ENCODE assay signal across 8 cellular contexts in the genomic region with DNA sequence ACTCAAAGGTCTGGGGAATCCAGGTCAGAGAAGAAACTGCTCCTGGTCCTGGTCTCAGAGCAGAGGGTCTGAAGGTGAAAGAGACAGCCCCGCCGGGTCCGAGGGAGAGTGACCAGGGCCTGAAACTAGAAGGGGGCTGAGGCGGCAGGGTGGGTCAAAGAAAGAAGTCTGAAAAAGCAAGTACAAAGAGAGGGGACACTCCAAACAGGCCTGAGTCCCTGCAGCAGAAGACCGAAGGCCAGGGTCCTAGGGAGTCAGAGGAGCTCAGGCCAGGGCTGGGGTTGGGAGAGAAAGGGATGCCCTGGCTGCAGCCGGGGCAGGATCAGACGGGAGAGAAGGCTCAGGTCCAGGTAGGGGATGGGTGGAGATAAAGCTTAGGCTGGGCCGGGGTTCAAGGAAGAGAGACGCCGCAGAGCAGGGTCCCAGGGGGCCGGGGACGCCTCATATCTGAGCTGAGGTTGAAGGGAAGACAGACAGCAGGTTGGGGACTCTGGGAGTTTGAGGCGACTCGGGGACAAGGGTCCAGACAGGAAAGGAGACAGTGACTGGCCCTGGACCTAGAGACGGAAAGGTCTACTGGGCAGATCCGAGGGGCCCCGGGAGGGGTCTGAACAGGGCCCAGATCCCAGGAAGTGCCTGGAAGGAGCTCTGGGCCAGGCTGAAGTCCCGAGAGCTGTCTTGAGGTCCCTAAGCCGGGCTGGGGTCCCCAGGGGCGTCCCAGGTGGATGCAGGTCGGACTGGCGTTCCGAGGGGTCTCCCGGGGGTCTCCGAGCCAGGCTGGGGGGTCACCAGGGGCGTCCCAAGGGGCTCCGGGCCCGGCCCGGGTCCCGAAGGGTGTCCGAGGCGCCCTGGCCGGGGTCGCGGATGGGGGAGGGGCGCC. TPM values are rescaled to one million over a fixed set of nuclear protein-coding genes. Genes with fewer than 3 reads are reported as not detected.
A peak's percentile ranks its signal among the peaks of the same experiment; 100 is the strongest.
DNase-seq lines count a peak whose midpoint lies in the region; ATAC-seq, FAIRE-seq and TF ChIP-seq lines count a peak whose summit lies in the region.

No MANE protein-coding gene starts in this region.

- H3K27me3 ChIP-seq in heart right ventricle: no peaks in the 10 kb centered on the region
- no peaks in the 10 kb centered on the region for H3K27me3 ChIP-seq in right cardiac atrium (ENCODE audit: control insufficient read depth, insufficient read depth)
- no peaks in the 10 kb centered on the region for H3K27me3 ChIP-seq in small intestine (ENCODE audit: control insufficient read depth in 2 of 2, insufficient read depth in 2 of 2, low read length in 2 of 2)

- H3K36me3 ChIP-seq in heart right ventricle (peaks cover 0 to 12% (median 0%) of the 10 kb centered on the region in 9 donors), small intestine (ENCODE audit: control insufficient read depth in 2 of 2, insufficient read depth in 2 of 2, low read length in 2 of 2) (no peaks in the 10 kb centered on the region)

- ATAC-seq in heart right ventricle (no peak), Right ventricle myocardium inferior (no peak), right cardiac atrium (no peak), GM18867 (IDR thresholded peaks at IDR 0.05; ENCODE audit: unreplicated experiment) (no peak), GM18511 (IDR thresholded peaks at IDR 0.05; ENCODE audit: unreplicated experiment) (no peak)
- no peak for ATAC-seq in activated CD8-positive, alpha-beta T cell treated with anti-CD3 and anti-CD28 coated beads, Interleukin-2, amount 10 ng/mL, durations not matched to agents 7 days and 5 days

- H3K9me3 ChIP-seq in heart right ventricle (no peaks in the 10 kb centered on the region), right cardiac atrium (ENCODE audit: control insufficient read depth, low read length) (no peaks in the 10 kb centered on the region), small intestine (ENCODE audit: control insufficient read depth, low read depth) (no peaks in the 10 kb centered on the region)

- no peak for TF ChIP-seq CTCF in heart right ventricle (IDR thresholded peaks at IDR 0.05)

- H3K4me3 Mint-ChIP-seq in activated CD8-positive, alpha-beta T cell treated with anti-CD3 and anti-CD28 coated beads, Interleukin-2, amount 10 ng/mL, durations not matched to agents 7 days and 5 days: peak overlapping the region; percentile 94

- peaks cover 14% of the 10 kb centered on the region for H3K36me3 Mint-ChIP-seq in activated CD8-positive, alpha-beta T cell treated with anti-CD3 and anti-CD28 coated beads, Interleukin-2, amount 10 ng/mL, durations not matched to agents 7 days and 5 days (ENCODE audit: low read depth)

- peaks cover 41% of the 10 kb centered on the region for H3K4me1 Mint-ChIP-seq in activated CD8-positive, alpha-beta T cell treated with anti-CD3 and anti-CD28 coated beads, Interleukin-2, amount 10 ng/mL, durations not matched to agents 7 days and 5 days (ENCODE audit: low read depth)

- WGBS in heart right ventricle, 2 donors: 6 to 8% methylated on average over 28 to 36 of the region's 36 CpGs
- 5% methylated on average over 36 of the region's 36 CpGs for WGBS in right cardiac atrium
- 7 to 10% (median 9%) methylated on average over 24 to 36 of the region's 36 CpGs for WGBS in small intestine, 3 donors

- H3K4me1 ChIP-seq in heart right ventricle (peaks cover 18 to 58% (median 50%) of the 10 kb centered on the region in 9 donors), right cardiac atrium (ENCODE audit: control insufficient read depth, insufficient read depth, low read length) (peaks cover 45% of the 10 kb centered on the region), small intestine (ENCODE audit: control insufficient read depth in 2 of 2, insufficient read depth in 1 of 2, low read depth in 1 of 2, low read length in 1 of 2) (peaks cover 0 to 14% of the 10 kb centered on the region in 2 donors)

- intact Hi-C loops in heart right ventricle (cut with DNase I) (loop anchor here in 4 of 10 donors (5.0 kb wide), 4 partner anchors 42 to 57 kb away; no protein-coding TSS in a partner anchor), Right ventricle myocardium inferior (cut with DNase I) (no loop called here), right cardiac atrium (cut with DNase I) (loop anchor here in 1 of 4 donors (5.0 kb wide), 1 partner anchor 57 kb away; no protein-coding TSS in a partner anchor)

- peak overlapping the region; percentile 17 to 95 (median 77) for H3K27ac ChIP-seq in heart right ventricle
- peak overlapping the region; percentile 79 for H3K27ac ChIP-seq in right cardiac atrium (ENCODE audit: low read length)
- peak overlapping the region in 1 of 2 donors; percentile 74 for H3K27ac ChIP-seq in small intestine (ENCODE audit: low read depth in 1 of 2, low read length in 1 of 2)

- DNase-seq in heart right ventricle (no peak), Right ventricle myocardium inferior (ENCODE audit: missing footprints) (no peak), right cardiac atrium (peak; percentile 39 to 79 (median 72)), small intestine (no peak)
- DNase-seq in activated CD8-positive, alpha-beta T cell treated with anti-CD3 and anti-CD28 coated beads, Interleukin-2, amount 10 ng/mL, durations not matched to agents 7 days and 5 days: peak; percentile 26
- DNase-seq in stimulated activated CD4-positive, alpha-beta T cell treated with anti-CD3 and anti-CD28 coated beads, Interleukin-4, amount 100 ng/mL, for 4 hours: no peak

- no peaks in the 10 kb centered on the region for H3K9me3 Mint-ChIP-seq in activated CD8-positive, alpha-beta T cell treated with anti-CD3 and anti-CD28 coated beads, Interleukin-2, amount 10 ng/mL, durations not matched to agents 7 days and 5 days (ENCODE audit: insufficient read depth)

- CTCF ChIA-PET in activated CD8-positive, alpha-beta T cell treated with anti-CD3 and anti-CD28 coated beads, Interleukin-2, amount 10 ng/mL, durations not matched to agents 7 days and 5 days (lab: Charles Lee): interaction anchor here (1.3 kb wide), 1 partner anchor 375 kb away, joined by 5 read pairs; no protein-coding TSS in a partner anchor

- POLR2A ChIA-PET in activated CD8-positive, alpha-beta T cell treated with anti-CD3 and anti-CD28 coated beads, Interleukin-2, amount 10 ng/mL, durations not matched to agents 7 days and 5 days (lab: Charles Lee): no interaction called here

- FAIRE-seq in small intestine (lab: Jason Lieb, UNC): no peak

- peak overlapping the region; percentile 88 for H3K27ac Mint-ChIP-seq in activated CD8-positive, alpha-beta T cell treated with anti-CD3 and anti-CD28 coated beads, Interleukin-2, amount 10 ng/mL, durations not matched to agents 7 days and 5 days

- H3K27me3 Mint-ChIP-seq in activated CD8-positive, alpha-beta T cell treated with anti-CD3 and anti-CD28 coated beads, Interleukin-2, amount 10 ng/mL, durations not matched to agents 7 days and 5 days (ENCODE audit: low read depth): peaks cover 3% of the 10 kb centered on the region

- H3K4me3 ChIP-seq in heart right ventricle: peak overlapping the region; percentile 60 to 98 (median 85)
- H3K4me3 ChIP-seq in right cardiac atrium (ENCODE audit: low read length): peak overlapping the region; percentile 99
- peak overlapping the region; percentile 83 to 85 for H3K4me3 ChIP-seq in small intestine (ENCODE audit: low read depth in 1 of 2, low read length in 2 of 2)

RNA-seq across cellular contexts. Expression of a gene that starts 0.8 kb away (rescaled TPM):
- total RNA-seq in heart right ventricle (10 to 100 TPM; 27.6 to 48.3 (median 32.4) TPM), Right ventricle myocardium inferior (40.1 TPM), right cardiac atrium (10 to 100 TPM; 62.5 to 67.3 (median 65.5) TPM)
- polyA plus RNA-seq in heart right ventricle (10 to 100 TPM; 21.4 to 28.7 TPM), right cardiac atrium (34.8 TPM), small intestine (10 to 100 TPM; 15.1 to 24.5 (median 19.2) TPM)
- total RNA-seq in activated CD8-positive, alpha-beta T cell treated with anti-CD3 and anti-CD28 coated beads, Interleukin-2, amount 10 ng/mL, durations not matched to agents 7 days and 5 days: 10 to 100 TPM; 37.3 to 48.7 TPM

RNA-seq across cellular contexts. Expression of a gene that starts 54.4 kb away (rescaled TPM):
- total RNA-seq in heart right ventricle (not detected), Right ventricle myocardium inferior (not detected), right cardiac atrium (not detected)
- polyA plus RNA-seq in heart right ventricle (not detected), right cardiac atrium (not detected), small intestine (under 1 TPM in 1 of 3 donors, not detected in 2; 0.06 TPM)
- total RNA-seq in activated CD8-positive, alpha-beta T cell treated with anti-CD3 and anti-CD28 coated beads, Interleukin-2, amount 10 ng/mL, durations not matched to agents 7 days and 5 days: under 1 TPM; 0.26 to 0.29 TPM

Comparison
In these comparisons a context has a peak if more than half of its experiments do, and no peak if none do; other contexts are left out.
1. DNase-seq: peak in activated CD8-positive, alpha-beta T cell treated with anti-CD3 and anti-CD28 coated beads, Interleukin-2, amount 10 ng/mL, durations not matched to agents 7 days and 5 days (single experiment) and right cardiac atrium (3 of 3); none in heart right ventricle (0 of 2), Right ventricle myocardium inferior (single experiment), small intestine (single experiment) and stimulated activated CD4-positive, alpha-beta T cell treated with anti-CD3 and anti-CD28 coated beads, Interleukin-4, amount 100 ng/mL, for 4 hours (0 of 2).
2. Peak in every context shown above with its lines, with median percentiles within 50 percentile points of each other: H3K4me3 ChIP-seq.